8 cellular contexts compared by ENCODE assay signal in the genomic region with DNA sequence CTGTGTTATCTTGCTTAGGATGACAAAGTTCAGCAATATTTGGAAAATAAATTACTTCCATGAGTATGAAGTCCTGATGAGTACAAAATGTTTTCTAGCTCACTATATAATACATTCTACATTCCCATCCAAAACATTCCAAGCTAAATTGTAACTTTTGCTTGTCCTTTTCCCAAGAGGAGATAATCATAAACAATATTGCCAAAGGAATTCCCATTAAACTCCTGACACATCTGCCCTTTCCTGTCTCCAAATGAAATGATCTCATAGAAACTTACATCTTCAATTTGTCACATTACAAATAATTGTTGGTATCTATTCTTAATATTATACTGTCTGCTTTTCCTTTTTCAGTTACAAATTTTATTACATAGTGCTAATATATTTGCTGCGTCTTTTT.
"Had no signal": no experiment of that assay in that cellular context is flagged by ENCODE, and none has a peak within 500 bp of the region (broad histone marks: within the 10 kb centered on the region; RNA-seq: fewer than 3 reads in every experiment).

No MANE protein-coding gene starts in this region.

- H3K27ac ChIP-seq: GM23248 had no signal

- DNase-seq: GM23248, GOT3, H7, HFFc6, IMR-90 had no signal

- H3K4me1 ChIP-seq: HAP-1 had no signal

- H2AFZ ChIP-seq: GM23248 had no signal

- H3K4me3 ChIP-seq: GM23248, HAP-1, K562 had no signal

- ATAC-seq: HCT116 had no signal

- H3K9ac ChIP-seq: GM23248 had no signal

- H3K36me3 ChIP-seq: HAP-1 had no signal
